ENCODE assay signal across 1 cellular context in the genomic region with DNA sequence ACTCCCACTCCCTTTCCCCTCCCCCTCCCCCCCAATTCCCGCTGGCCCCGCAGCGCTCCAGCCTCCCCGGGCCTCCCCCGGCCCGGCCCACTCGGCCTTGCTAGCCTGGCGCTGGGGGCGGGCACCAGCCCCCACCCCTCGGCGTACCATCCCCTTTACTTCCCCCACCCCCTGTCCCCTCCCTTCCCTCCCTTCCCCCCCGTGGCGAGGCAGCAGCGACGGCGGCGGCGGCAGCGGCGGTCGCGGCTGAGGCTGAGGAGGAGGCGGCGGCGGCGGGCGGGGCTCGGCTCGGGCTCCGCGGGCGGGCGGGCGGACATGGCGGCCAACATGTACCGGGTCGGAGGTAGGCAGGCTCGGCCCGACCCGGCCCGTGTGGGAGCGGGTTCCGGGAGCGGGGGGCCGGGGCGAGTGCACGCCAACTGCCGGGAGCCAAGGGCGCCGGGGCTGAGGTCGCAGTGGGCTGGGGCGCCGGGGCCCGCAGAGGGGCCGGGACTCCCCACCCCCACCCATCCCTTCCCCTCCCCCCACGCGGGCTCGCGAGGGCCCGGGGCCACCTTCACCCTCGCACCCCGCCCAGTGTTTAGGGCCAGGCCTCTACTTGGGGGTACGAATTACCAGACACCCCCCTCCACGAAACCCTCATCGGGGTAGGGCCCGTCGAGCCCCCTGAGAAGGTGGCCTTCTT.
TF ChIP-seq lines count a peak whose summit lies in the region.

TSS of gene MTA3 (plus strand) at position 202 of the 685 bp plus-strand sequence. CDS start at position 316, 114 bp downstream.

TF ChIP-seq in HepG2, 621 proteins besides CTCF, POLR2A, EP300 and RAD21 (continued from another document):
- 0 out of 2 replicates have a peak, but pooled peaks have one; percentile 28 for TF ChIP-seq TFDP2 (CRISPR knock-in tag; IDR thresholded peaks at IDR 0.05)
- TF ChIP-seq ZNF670 (CRISPR knock-in tag; IDR thresholded peaks at IDR 0.05; ENCODE audit: borderline replicate concordance): no peak
- 0 out of 2 replicates have a peak, but pooled peaks have one; percentile 4 for TF ChIP-seq THRA (CRISPR knock-in tag; IDR thresholded peaks at IDR 0.05; ENCODE audit: borderline replicate concordance)
- no peak for TF ChIP-seq KMT2A (CRISPR knock-in tag; IDR thresholded peaks at IDR 0.05)
- TF ChIP-seq, protein P1, sequence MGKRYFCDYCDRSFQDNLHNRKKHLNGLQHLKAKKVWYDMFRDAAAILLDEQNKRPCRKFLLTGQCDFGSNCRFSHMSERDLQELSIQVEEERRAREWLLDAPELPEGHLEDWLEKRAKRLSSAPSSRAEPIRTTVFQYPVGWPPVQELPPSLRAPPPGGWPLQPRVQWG (CRISPR knock-in tag; IDR thresholded peaks at IDR 0.05; ENCODE audit: borderline replicate concordance, low read depth): no peak
- peak; percentile 87 for TF ChIP-seq YY1 (IDR thresholded peaks at IDR 0.05; ENCODE audit: insufficient read depth, insufficient replicate concordance, low read depth, low read length)
- TF ChIP-seq ZNF7 (CRISPR knock-in tag; IDR thresholded peaks at IDR 0.05): no peak
- peak; percentile 32; the same call in 1 of the 2 replicates for TF ChIP-seq ZNF777 (CRISPR knock-in tag; IDR thresholded peaks at IDR 0.05)
- no peak for TF ChIP-seq TCF7L2 (IDR thresholded peaks at IDR 0.05; ENCODE audit: low read depth, low read length)
- TF ChIP-seq WIZ (CRISPR knock-in tag; IDR thresholded peaks at IDR 0.05): no peak
- TF ChIP-seq PHF8 (CRISPR knock-in tag; IDR thresholded peaks at IDR 0.05): peak; percentile 52
- no peak for TF ChIP-seq POLR2AphosphoS5 (IDR thresholded peaks at IDR 0.05; ENCODE audit: low read depth, low read length)
- TF ChIP-seq, protein P2, sequence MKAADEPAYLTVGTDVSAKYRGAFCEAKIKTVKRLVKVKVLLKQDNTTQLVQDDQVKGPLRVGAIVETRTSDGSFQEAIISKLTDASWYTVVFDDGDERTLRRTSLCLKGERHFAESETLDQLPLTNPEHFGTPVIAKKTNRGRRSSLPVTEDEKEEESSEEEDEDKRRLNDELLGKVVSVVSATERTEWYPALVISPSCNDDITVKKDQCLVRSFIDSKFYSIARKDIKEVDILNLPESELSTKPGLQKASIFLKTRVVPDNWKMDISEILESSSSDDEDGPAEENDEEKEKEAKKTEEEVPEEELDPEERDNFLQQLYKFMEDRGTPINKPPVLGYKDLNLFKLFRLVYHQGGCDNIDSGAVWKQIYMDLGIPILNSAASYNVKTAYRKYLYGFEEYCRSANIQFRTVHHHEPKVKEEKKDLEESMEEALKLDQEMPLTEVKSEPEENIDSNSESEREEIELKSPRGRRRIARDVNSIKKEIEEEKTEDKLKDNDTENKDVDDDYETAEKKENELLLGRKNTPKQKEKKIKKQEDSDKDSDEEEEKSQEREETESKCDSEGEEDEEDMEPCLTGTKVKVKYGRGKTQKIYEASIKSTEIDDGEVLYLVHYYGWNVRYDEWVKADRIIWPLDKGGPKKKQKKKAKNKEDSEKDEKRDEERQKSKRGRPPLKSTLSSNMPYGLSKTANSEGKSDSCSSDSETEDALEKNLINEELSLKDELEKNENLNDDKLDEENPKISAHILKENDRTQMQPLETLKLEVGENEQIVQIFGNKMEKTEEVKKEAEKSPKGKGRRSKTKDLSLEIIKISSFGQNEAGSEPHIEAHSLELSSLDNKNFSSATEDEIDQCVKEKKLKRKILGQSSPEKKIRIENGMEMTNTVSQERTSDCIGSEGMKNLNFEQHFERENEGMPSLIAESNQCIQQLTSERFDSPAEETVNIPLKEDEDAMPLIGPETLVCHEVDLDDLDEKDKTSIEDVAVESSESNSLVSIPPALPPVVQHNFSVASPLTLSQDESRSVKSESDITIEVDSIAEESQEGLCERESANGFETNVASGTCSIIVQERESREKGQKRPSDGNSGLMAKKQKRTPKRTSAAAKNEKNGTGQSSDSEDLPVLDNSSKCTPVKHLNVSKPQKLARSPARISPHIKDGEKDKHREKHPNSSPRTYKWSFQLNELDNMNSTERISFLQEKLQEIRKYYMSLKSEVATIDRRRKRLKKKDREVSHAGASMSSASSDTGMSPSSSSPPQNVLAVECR (CRISPR knock-in tag; IDR thresholded peaks at IDR 0.05; ENCODE audit: borderline replicate concordance): no peak
- no peak for TF ChIP-seq TCF12 (IDR thresholded peaks at IDR 0.05)
- peak; percentile 59; the same call in 1 of the 2 replicates for TF ChIP-seq TCF12 (CRISPR knock-in tag; IDR thresholded peaks at IDR 0.05)
- TF ChIP-seq HBP1 (CRISPR knock-in tag; IDR thresholded peaks at IDR 0.05; ENCODE audit: low read depth): 0 out of 2 replicates have a peak, but pooled peaks have one; percentile 0
- no peak for TF ChIP-seq CENPBD1 (CRISPR knock-in tag; IDR thresholded peaks at IDR 0.05; ENCODE audit: borderline replicate concordance, low read depth)
- no peak for TF ChIP-seq ZNF766 (CRISPR knock-in tag; IDR thresholded peaks at IDR 0.05; ENCODE audit: borderline replicate concordance)
- no peak for TF ChIP-seq MAZ (IDR thresholded peaks at IDR 0.05; ENCODE audit: borderline replicate concordance, low read depth, low read length)
- peak; percentile 34; the same call in 1 of the 2 replicates for TF ChIP-seq MAZ (CRISPR knock-in tag; IDR thresholded peaks at IDR 0.05; ENCODE audit: low read depth)
- peak; percentile 94 for TF ChIP-seq HNRNPK (IDR thresholded peaks at IDR 0.05; ENCODE audit: low read depth, low read length, poor library complexity, severe bottlenecking)
- TF ChIP-seq, protein P3, sequence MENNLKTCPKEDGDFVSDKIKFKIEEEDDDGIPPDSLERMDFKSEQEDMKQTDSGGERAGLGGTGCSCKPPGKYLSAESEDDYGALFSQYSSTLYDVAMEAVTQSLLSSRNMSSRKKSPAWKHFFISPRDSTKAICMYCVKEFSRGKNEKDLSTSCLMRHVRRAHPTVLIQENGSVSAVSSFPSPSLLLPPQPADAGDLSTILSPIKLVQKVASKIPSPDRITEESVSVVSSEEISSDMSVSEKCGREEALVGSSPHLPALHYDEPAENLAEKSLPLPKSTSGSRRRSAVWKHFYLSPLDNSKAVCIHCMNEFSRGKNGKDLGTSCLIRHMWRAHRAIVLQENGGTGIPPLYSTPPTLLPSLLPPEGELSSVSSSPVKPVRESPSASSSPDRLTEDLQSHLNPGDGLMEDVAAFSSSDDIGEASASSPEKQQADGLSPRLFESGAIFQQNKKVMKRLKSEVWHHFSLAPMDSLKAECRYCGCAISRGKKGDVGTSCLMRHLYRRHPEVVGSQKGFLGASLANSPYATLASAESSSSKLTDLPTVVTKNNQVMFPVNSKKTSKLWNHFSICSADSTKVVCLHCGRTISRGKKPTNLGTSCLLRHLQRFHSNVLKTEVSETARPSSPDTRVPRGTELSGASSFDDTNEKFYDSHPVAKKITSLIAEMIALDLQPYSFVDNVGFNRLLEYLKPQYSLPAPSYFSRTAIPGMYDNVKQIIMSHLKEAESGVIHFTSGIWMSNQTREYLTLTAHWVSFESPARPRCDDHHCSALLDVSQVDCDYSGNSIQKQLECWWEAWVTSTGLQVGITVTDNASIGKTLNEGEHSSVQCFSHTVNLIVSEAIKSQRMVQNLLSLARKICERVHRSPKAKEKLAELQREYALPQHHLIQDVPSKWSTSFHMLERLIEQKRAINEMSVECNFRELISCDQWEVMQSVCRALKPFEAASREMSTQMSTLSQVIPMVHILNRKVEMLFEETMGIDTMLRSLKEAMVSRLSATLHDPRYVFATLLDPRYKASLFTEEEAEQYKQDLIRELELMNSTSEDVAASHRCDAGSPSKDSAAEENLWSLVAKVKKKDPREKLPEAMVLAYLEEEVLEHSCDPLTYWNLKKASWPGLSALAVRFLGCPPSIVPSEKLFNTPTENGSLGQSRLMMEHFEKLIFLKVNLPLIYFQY (CRISPR knock-in tag; IDR thresholded peaks at IDR 0.05; ENCODE audit: borderline replicate concordance): peak; percentile 41; the same call in 1 of the 2 replicates
- no peak for TF ChIP-seq SATB2 (CRISPR knock-in tag; IDR thresholded peaks at IDR 0.05)
- 0 out of 2 replicates have a peak, but pooled peaks have one; percentile 18 for TF ChIP-seq ZNF616 (CRISPR knock-in tag; IDR thresholded peaks at IDR 0.05; ENCODE audit: low read depth)
- no peak for TF ChIP-seq ZFYVE20 (CRISPR knock-in tag; IDR thresholded peaks at IDR 0.05; ENCODE audit: borderline replicate concordance, low read depth)
- TF ChIP-seq ZNF644 (CRISPR knock-in tag; IDR thresholded peaks at IDR 0.05; ENCODE audit: low read depth): no peak
- no peak for TF ChIP-seq SMAD1 (CRISPR knock-in tag; IDR thresholded peaks at IDR 0.05; ENCODE audit: borderline replicate concordance, low read depth)
- peak; percentile 14; the same call in 1 of the 2 replicates for TF ChIP-seq HDAC1 (CRISPR knock-in tag; IDR thresholded peaks at IDR 0.05)
- peak; percentile 3 for TF ChIP-seq SRSF1 (optimal IDR thresholded peaks at IDR 0.05; ENCODE audit: low read depth, low read length)
- 0 out of 2 replicates have a peak, but pooled peaks have one; percentile 32 for TF ChIP-seq MEIS2 (CRISPR knock-in tag; IDR thresholded peaks at IDR 0.05)
- no peak for TF ChIP-seq ZNF235 (CRISPR knock-in tag; IDR thresholded peaks at IDR 0.05; ENCODE audit: borderline replicate concordance)
TF ChIP-seq in HepG2: peak in this region for 42.
